ENCODE assay signal across 13 cellular contexts in the genomic region with DNA sequence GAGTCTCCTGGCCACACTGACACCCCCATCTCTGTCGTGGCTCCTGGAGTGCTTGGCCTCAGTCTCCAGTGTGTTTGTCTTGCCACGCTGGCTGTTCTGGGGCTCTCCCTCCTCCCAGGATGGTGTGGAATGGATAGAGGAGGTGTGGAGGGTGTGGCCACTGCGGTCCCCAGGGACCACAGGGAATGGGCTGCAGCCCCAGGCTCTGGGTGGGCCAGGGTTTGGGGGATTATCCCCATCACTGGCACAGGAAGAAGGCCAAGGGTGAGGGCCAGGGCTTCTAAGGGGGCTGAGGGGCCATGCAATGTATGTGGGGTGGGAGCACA. TPM values are rescaled to one million over a fixed set of nuclear protein-coding genes. Genes with fewer than 3 reads are reported as not detected.
"Had no signal": no experiment of that assay in that cellular context is flagged by ENCODE, and none has a peak within 500 bp of the region (broad histone marks: within the 10 kb centered on the region; RNA-seq: fewer than 3 reads in every experiment).

No MANE protein-coding gene starts in this region.

- H3K9me3 ChIP-seq: esophagus squamous epithelium, gastroesophageal sphincter, pancreas had no signal

- H3K4me2 ChIP-seq: smooth muscle cell had no signal

- ATAC-seq: naive thymus-derived CD4-positive, alpha-beta T cell; stimulated activated memory B cell treated with anti-CD40 and anti-IgM and Interleukin-4, amounts not matched to agents 10 μg/mL and 1 μg/mL and 100 μg/mL, for 72 hours had no signal

- H3K36me3 ChIP-seq: esophagus squamous epithelium, gastroesophageal sphincter, pancreas had no signal

- H3K4me3 ChIP-seq: esophagus squamous epithelium, gastroesophageal sphincter, pancreas, smooth muscle cell had no signal

- H3K27me3 ChIP-seq: gastroesophageal sphincter, pancreas had no signal

- DNase-seq: esophagus squamous epithelium; foreskin fibroblast; glutamatergic neuron; mammary epithelial cell; naive thymus-derived CD4-positive, alpha-beta T cell; nephron progenitor cell; right cardiac atrium; stimulated activated CD4-positive, alpha-beta T cell treated with anti-CD3 and anti-CD28 coated beads, Interleukin-2, amount 100 ng/mL, for 48 hours had no signal

- H3K4me1 ChIP-seq: pancreas had no signal

- H3K27ac ChIP-seq: esophagus squamous epithelium, gastroesophageal sphincter, pancreas had no signal

- FAIRE-seq: colon, pancreas had no signal

RNA-seq across cellular contexts. Expression of gene GNAZ, which starts 8.1 kb away (rescaled TPM):
- polyA plus RNA-seq: naive thymus-derived CD4-positive, alpha-beta T cell had no signal
